ENCODE assay signal across 24 cellular contexts in the genomic region with DNA sequence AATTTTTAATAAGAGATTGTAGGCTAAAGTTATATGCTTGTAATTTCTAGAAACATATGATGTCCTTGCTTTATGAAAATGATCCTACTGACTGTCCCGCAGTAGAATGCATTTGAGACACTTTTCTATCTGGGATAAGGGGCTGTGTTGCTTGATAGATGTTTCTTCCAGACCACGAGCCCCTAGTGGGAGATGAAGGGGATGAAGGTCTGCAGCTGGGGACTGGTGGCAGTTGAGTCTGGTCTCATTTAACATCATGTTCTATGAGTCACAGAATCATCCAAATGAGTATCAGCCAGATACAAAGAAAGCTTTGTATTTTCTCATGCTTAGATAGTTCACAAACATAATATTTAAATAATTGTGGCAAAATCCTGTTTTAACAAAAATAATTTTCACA.
A peak's percentile ranks its signal among the peaks of the same experiment; 100 is the strongest.
DNase-seq lines count a peak whose midpoint lies in the region; ATAC-seq and TF ChIP-seq lines count a peak whose summit lies in the region.
"Had no signal": no experiment of that assay in that cellular context is flagged by ENCODE, and none has a peak within 500 bp of the region (broad histone marks: within the 10 kb centered on the region; RNA-seq: fewer than 3 reads in every experiment).

No MANE protein-coding gene starts in this region.

- H3K4me3 ChIP-seq in breast epithelium = no peak overlapping the region
- no peak overlapping the region for H3K4me3 ChIP-seq in PC-3 (ENCODE audit: low read length)
- no peak overlapping the region for H3K4me3 ChIP-seq in uterus
- H3K4me3 ChIP-seq: A549, left lung, upper lobe of right lung had no signal

- no peak overlapping the region for H3K27ac ChIP-seq in breast epithelium
- H3K27ac ChIP-seq in PC-3 (ENCODE audit: low read length) = no peak overlapping the region
- H3K27ac ChIP-seq in uterus = no peak overlapping the region
- H3K27ac ChIP-seq: A549, KMS-11, left lung, RWPE1, upper lobe of right lung had no signal

- no peak for DNase-seq in MCF 10A (ENCODE audit: unreplicated experiment)
- no peak for DNase-seq in breast epithelium (ENCODE audit: low spot score in 2 of 2)
- DNase-seq in PC-3 = peak; percentile 11
- DNase-seq in medulla oblongata (ENCODE audit: extremely low spot score) = peak; percentile 21
- DNase-seq in D341Med (ENCODE audit: low spot score) = no peak
- no peak for DNase-seq in uterus
- DNase-seq: activated CD4-positive, alpha-beta memory T cell treated with anti-CD3 and anti-CD28 coated beads, Interleukin-2, amount 10 ng/mL, durations not matched to agents 7 days and 5 days; activated CD4-positive, CD25-positive, alpha-beta regulatory T cell; activated T-cell treated with anti-CD3 and anti-CD28 coated beads, Interleukin-2, amount 50 U/mL, for 24 hours; aorta; left lung; NCI-H1105; NCI-H2081 treated with DMSO at 0.1 percent for 48 hours; NCI-H446 treated with DMSO at 0.1 percent for 48 hours; retina; stimulated activated CD4-positive, alpha-beta T cell treated with anti-CD3 and anti-CD28 coated beads, Interleukin-4, amount 100 ng/mL, for 4 hours; T1000; upper lobe of right lung had no signal

- H3K9me2 ChIP-seq in PC-3 (replicated peaks; ENCODE audit: low read length) = no peaks in the 10 kb centered on the region

- no peak overlapping the region for H3K27ac Mint-ChIP-seq in MCF 10A (ENCODE audit: low read depth, unreplicated experiment)
- H3K27ac Mint-ChIP-seq: activated CD4-positive, alpha-beta memory T cell treated with anti-CD3 and anti-CD28 coated beads, Interleukin-2, amount 10 ng/mL, durations not matched to agents 7 days and 5 days; activated naive CD4-positive, alpha-beta T cell treated with anti-CD3 and anti-CD28 coated beads, Interleukin-2, amount 50 U/mL, for 24 hours; activated T-cell treated with anti-CD3 and anti-CD28 coated beads, Interleukin-2, amount 50 U/mL, for 24 hours had no signal

- CTCF ChIA-PET in MCF 10A (lab: Yijun Ruan, JAX) (no interaction called here), PC-3 (lab: Charles Lee) (no interaction called here)

- BruUV-seq in MCF 10A (replicated peaks; lab: Mats Ljungman, UMichigan) (TSS peak; percentile 1), PC-3 (replicated peaks; lab: Mats Ljungman, UMichigan) (no TSS peak)

- no peaks in the 10 kb centered on the region for H3K9me3 Mint-ChIP-seq in MCF 10A (ENCODE audit: unreplicated experiment)
- H3K9me3 Mint-ChIP-seq: activated CD4-positive, alpha-beta memory T cell treated with anti-CD3 and anti-CD28 coated beads, Interleukin-2, amount 10 ng/mL, durations not matched to agents 7 days and 5 days; activated naive CD4-positive, alpha-beta T cell treated with anti-CD3 and anti-CD28 coated beads, Interleukin-2, amount 50 U/mL, for 24 hours; activated T-cell treated with anti-CD3 and anti-CD28 coated beads, Interleukin-2, amount 50 U/mL, for 24 hours had no signal

- H3K27me3 ChIP-seq in breast epithelium (no peaks in the 10 kb centered on the region), PC-3 (ENCODE audit: low read length) (no peaks in the 10 kb centered on the region), uterus (no peaks in the 10 kb centered on the region)
- H3K27me3 ChIP-seq: left lung, upper lobe of right lung had no signal

- no peak overlapping the region for H2AFZ ChIP-seq in PC-3 (ENCODE audit: low read length)

- peaks cover 22% of the 10 kb centered on the region for H3K36me3 Mint-ChIP-seq in MCF 10A (ENCODE audit: insufficient read depth, unreplicated experiment)
- H3K36me3 Mint-ChIP-seq: activated naive CD4-positive, alpha-beta T cell treated with anti-CD3 and anti-CD28 coated beads, Interleukin-2, amount 50 U/mL, for 24 hours had no signal

- no peaks in the 10 kb centered on the region for H3K79me2 ChIP-seq in PC-3 (ENCODE audit: low read length)

- TF ChIP-seq POLR2A in breast epithelium (IDR thresholded peaks at IDR 0.05) (no peak), uterus (IDR thresholded peaks at IDR 0.05) (no peak)

- H4K20me1 ChIP-seq in PC-3 (ENCODE audit: low read length) = no peaks in the 10 kb centered on the region

- no peaks in the 10 kb centered on the region for H3F3A ChIP-seq in PC-3 (ENCODE audit: low read length, unreplicated experiment)

- no peak overlapping the region for H3K9ac ChIP-seq in PC-3 (ENCODE audit: low read length)
- H3K9ac ChIP-seq: KMS-11 had no signal

- H3K27me3 Mint-ChIP-seq in MCF 10A (ENCODE audit: insufficient read depth, unreplicated experiment) = no peaks in the 10 kb centered on the region
- H3K27me3 Mint-ChIP-seq: activated CD4-positive, alpha-beta memory T cell treated with anti-CD3 and anti-CD28 coated beads, Interleukin-2, amount 10 ng/mL, durations not matched to agents 7 days and 5 days; activated T-cell treated with anti-CD3 and anti-CD28 coated beads, Interleukin-2, amount 50 U/mL, for 24 hours had no signal

- H3K36me3 ChIP-seq in breast epithelium = no peaks in the 10 kb centered on the region
- H3K36me3 ChIP-seq in PC-3 (ENCODE audit: low read depth, low read length) = no peaks in the 10 kb centered on the region
- H3K36me3 ChIP-seq in uterus = no peaks in the 10 kb centered on the region
- H3K36me3 ChIP-seq: upper lobe of right lung had no signal

- POLR2A ChIA-PET in MCF 10A (lab: Yijun Ruan, JAX) = no interaction called here
- POLR2A ChIA-PET in PC-3 (lab: Charles Lee; ENCODE audit: unreplicated experiment) = no interaction called here

- no peak overlapping the region for H3K4me2 ChIP-seq in PC-3 (ENCODE audit: low read length)
- H3K4me2 ChIP-seq: A549, KMS-11 had no signal

- H3K4me1 ChIP-seq in breast epithelium = no peaks in the 10 kb centered on the region
- H3K4me1 ChIP-seq in PC-3 (ENCODE audit: insufficient read depth, low read length) = no peaks in the 10 kb centered on the region
- no peaks in the 10 kb centered on the region for H3K4me1 ChIP-seq in uterus
- H3K4me1 ChIP-seq: upper lobe of right lung had no signal

- ATAC-seq in PC-3 (peak; percentile 53; the same call in 1 of the 2 replicates), HG02970 (IDR thresholded peaks at IDR 0.05; ENCODE audit: low FRiP score, unreplicated experiment) (no peak), HG03108 (IDR thresholded peaks at IDR 0.05; ENCODE audit: unreplicated experiment) (no peak)
- ATAC-seq: left lung, upper lobe of right lung had no signal

- H3K4me3 Mint-ChIP-seq in MCF 10A (ENCODE audit: unreplicated experiment) = no peak overlapping the region
- H3K4me3 Mint-ChIP-seq: activated CD4-positive, alpha-beta memory T cell treated with anti-CD3 and anti-CD28 coated beads, Interleukin-2, amount 10 ng/mL, durations not matched to agents 7 days and 5 days; activated naive CD4-positive, alpha-beta T cell treated with anti-CD3 and anti-CD28 coated beads, Interleukin-2, amount 50 U/mL, for 24 hours; activated T-cell treated with anti-CD3 and anti-CD28 coated beads, Interleukin-2, amount 50 U/mL, for 24 hours had no signal

- TF ChIP-seq CTCF in MCF 10A (IDR thresholded peaks at IDR 0.05; ENCODE audit: unreplicated experiment) = no peak
- TF ChIP-seq CTCF in breast epithelium (IDR thresholded peaks at IDR 0.05) = no peak
- no peak for TF ChIP-seq CTCF in PC-3 (conservative IDR thresholded peaks at IDR 0.05; ENCODE audit: low read depth, low read length)
- no peak for TF ChIP-seq CTCF in uterus (IDR thresholded peaks at IDR 0.05)

- H3K4me1 Mint-ChIP-seq in MCF 10A (ENCODE audit: insufficient read depth, unreplicated experiment) = peaks cover 5% of the 10 kb centered on the region

- intact Hi-C loops in MCF 10A (cut with micrococcal nuclease) (no loop called here), breast epithelium (cut with DNase I; ENCODE audit: low total_unique reads) (no loop called here), PC-3 (cut with micrococcal nuclease) (no loop called here), uterus (cut with DNase I; ENCODE audit: low total_unique reads) (no loop called here)

- H3K9me3 ChIP-seq in breast epithelium (no peaks in the 10 kb centered on the region), PC-3 (ENCODE audit: low read length) (no peaks in the 10 kb centered on the region), uterus (no peaks in the 10 kb centered on the region)
- H3K9me3 ChIP-seq: A549, left lung, upper lobe of right lung had no signal

Comparison
In these comparisons a context has a peak if more than half of its experiments do, and no peak if none do; other contexts are left out.
1. DNase-seq: peak in PC-3 (single experiment) and medulla oblongata (single experiment); none in MCF 10A (single experiment), breast epithelium (0 of 2), D341Med (single experiment) and uterus (0 of 2).